Comparison of ENCODE assay signal across 16 cellular contexts in genomic region chr5:139998837-139999236, GRCh38. TPM values are rescaled to one million over a fixed set of nuclear protein-coding genes. Genes with fewer than 3 reads are reported as not detected.
DNase-seq lines count a peak whose midpoint lies in the region; ATAC-seq and TF ChIP-seq lines count a peak whose summit lies in the region.
"Had no signal": no experiment of that assay in that cellular context is flagged by ENCODE, and none has a peak within 500 bp of the region (broad histone marks: within the 10 kb centered on the region; RNA-seq: fewer than 3 reads in every experiment).

No MANE protein-coding gene starts in this region.

- ATAC-seq in GM18511 (IDR thresholded peaks at IDR 0.05; ENCODE audit: unreplicated experiment) (peak; percentile 52), HG02610 (IDR thresholded peaks at IDR 0.05; ENCODE audit: unreplicated experiment) (peak; percentile 61), GM19467 (IDR thresholded peaks at IDR 0.05; ENCODE audit: unreplicated experiment) (no peak), GM21786 (IDR thresholded peaks at IDR 0.05; ENCODE audit: unreplicated experiment) (no peak)
- ATAC-seq: K562 had no signal

- CTCF ChIA-PET in OCI-LY7 (lab: Charles Lee; ENCODE audit: unreplicated experiment): no interaction called here

- peak overlapping the region; percentile 10; the same call in 1 of the 2 replicates for H3K4me2 ChIP-seq in BLaER1
- H3K4me2 ChIP-seq in OCI-LY7 (ENCODE audit: low read length): no peak overlapping the region

- TF ChIP-seq CTCF in OCI-LY7 (conservative IDR thresholded peaks at IDR 0.05; ENCODE audit: low read length): no peak

- no peak overlapping the region for H3K27ac ChIP-seq in BLaER1
- no peak overlapping the region for H3K27ac ChIP-seq in OCI-LY7 (ENCODE audit: low read depth, low read length, poor library complexity, severe bottlenecking)
- H3K27ac ChIP-seq: GM23248 had no signal

- H3K27me3 ChIP-seq in BLaER1: no peaks in the 10 kb centered on the region

- H3K4me1 ChIP-seq in BLaER1 (peaks cover 16% of the 10 kb centered on the region), OCI-LY7 (ENCODE audit: insufficient read depth, low read length, poor library complexity, severe bottlenecking) (no peaks in the 10 kb centered on the region)

- intact Hi-C loops in OCI-LY7 (cut with micrococcal nuclease; ENCODE audit: unreplicated experiment): no loop called here

- H3K9me3 ChIP-seq in BLaER1 (no peaks in the 10 kb centered on the region), OCI-LY7 (ENCODE audit: low read length) (no peaks in the 10 kb centered on the region)

- no peak overlapping the region for H2AFZ ChIP-seq in OCI-LY7 (ENCODE audit: low read length)
- H2AFZ ChIP-seq: GM23248 had no signal

- no TSS peak for BruUV-seq in OCI-LY7 (replicated peaks; lab: Mats Ljungman, UMichigan)

- H3K9me2 ChIP-seq in OCI-LY7 (ENCODE audit: insufficient read depth, low read length): no peaks in the 10 kb centered on the region

- H4K20me1 ChIP-seq in BLaER1: no peaks in the 10 kb centered on the region
- no peaks in the 10 kb centered on the region for H4K20me1 ChIP-seq in OCI-LY7 (ENCODE audit: insufficient read depth, low read length)

- H3K9ac ChIP-seq in BLaER1: no peak overlapping the region
- H3K9ac ChIP-seq: GM23248 had no signal

- H3K36me3 ChIP-seq in BLaER1: no peaks in the 10 kb centered on the region
- no peaks in the 10 kb centered on the region for H3K36me3 ChIP-seq in OCI-LY7 (ENCODE audit: insufficient read depth, low read length)

- H3K4me3 ChIP-seq in BLaER1 (no peak overlapping the region), OCI-LY7 (ENCODE audit: low read depth, low read length, poor library complexity, severe bottlenecking) (no peak overlapping the region)
- H3K4me3 ChIP-seq: GM23248, K562 had no signal

- POLR2A ChIA-PET in OCI-LY7 (lab: Charles Lee): no interaction called here

- H3K79me2 ChIP-seq in OCI-LY7 (ENCODE audit: insufficient read depth, low read depth, low read length): no peaks in the 10 kb centered on the region

- DNase-seq in OCI-LY7 (ENCODE audit: low spot score): peak; percentile 8
- DNase-seq in mesenteric fat pad (ENCODE audit: low spot score): no peak
- DNase-seq: 8988T; C1 segment of cervical spinal cord; Calu3; CD4-positive, alpha-beta T cell; DMS 273 treated with DMSO at 0.1 percent for 48 hours; GM23248; H7; Karpas-422 had no signal

RNA-seq across cellular contexts. Expression of gene NRG2, which starts 44.3 kb away (rescaled TPM):
- total RNA-seq in OCI-LY7 (2014; rRNA removed; shearing (Covaris generic)): 0.15 and 1.7 TPM in 2 replicates
- not detected in 2 replicates for total RNA-seq in OCI-LY7 (2022)
- total RNA-seq in mesenteric fat pad: 5.7 TPM
- total RNA-seq: GM23248, K562 had no signal

Comparison
In these comparisons a context has a peak if more than half of its experiments do, and no peak if none do; other contexts are left out.
1. ATAC-seq: peak in GM18511 (single experiment) and HG02610 (single experiment); none in GM19467 (single experiment) and GM21786 (single experiment).